Comparison of ENCODE assay signal across 26 cellular contexts in genomic region chr7:79785556-79785955, GRCh38.
"Had no signal": no experiment of that assay in that cellular context is flagged by ENCODE, and none has a peak within 500 bp of the region (broad histone marks: within the 10 kb centered on the region; RNA-seq: fewer than 3 reads in every experiment).

No MANE protein-coding gene starts in this region.

- H3K4me3 ChIP-seq: colonic mucosa, dorsolateral prefrontal cortex, gastrocnemius medialis, lower lobe of right lung, neural progenitor cell, right lobe of liver, skin epidermis, tibial artery had no signal

- H3K4me1 ChIP-seq: colonic mucosa, gastrocnemius medialis, lower lobe of right lung, neural progenitor cell, right lobe of liver, tibial artery had no signal

- ATAC-seq: activated CD8-positive, alpha-beta memory T cell treated with anti-CD3 and anti-CD28 coated beads, Interleukin-2, amount 10 ng/mL, durations not matched to agents 7 days and 5 days; activated CD8-positive, alpha-beta T cell treated with anti-CD3 and anti-CD28 coated beads for 36 hours; activated naive CD8-positive, alpha-beta T cell treated with anti-CD3 and anti-CD28 coated beads, Interleukin-2, amount 50 U/mL, for 24 hours; effector memory CD8-positive, alpha-beta T cell; esophagus mucosa; gastrocnemius medialis; left cardiac atrium; lower lobe of right lung; naive thymus-derived CD4-positive, alpha-beta T cell; right lobe of liver had no signal

- H3K36me3 ChIP-seq: colonic mucosa, gastrocnemius medialis, lower lobe of right lung, neural progenitor cell, right lobe of liver, tibial artery, WERI-Rb-1 had no signal

- H2AFZ ChIP-seq: neural progenitor cell had no signal

- H3K9me3 ChIP-seq: colonic mucosa, gastrocnemius medialis, lower lobe of right lung, right lobe of liver, tibial artery had no signal

- H3K27me3 ChIP-seq: colonic mucosa, dorsolateral prefrontal cortex, gastrocnemius medialis, neural progenitor cell, right lobe of liver, tibial artery had no signal

- H3K4me2 ChIP-seq: neural progenitor cell had no signal

- DNase-seq: activated CD4-positive, alpha-beta T cell treated with anti-CD3 and anti-CD28 coated beads, Interleukin-2, amount 10 ng/mL, durations not matched to agents 7 days and 5 days; activated CD4-positive, CD25-positive, alpha-beta regulatory T cell treated with anti-CD3 and anti-CD28 coated beads, Interleukin-2, amount 50 U/mL, for 72 hours; activated CD8-positive, alpha-beta memory T cell treated with anti-CD3 and anti-CD28 coated beads, Interleukin-2, amount 10 ng/mL, durations not matched to agents 7 days and 5 days; activated CD8-positive, alpha-beta T cell treated with anti-CD3 and anti-CD28 coated beads for 36 hours; activated effector memory CD4-positive, alpha-beta T cell treated with anti-CD3 and anti-CD28 coated beads, Interleukin-2, amount 50 U/mL, for 16 hours; activated naive CD4-positive, alpha-beta T cell treated with anti-CD3 and anti-CD28 coated beads, Interleukin-2, amount 50 U/mL, for 16 hours; activated naive CD8-positive, alpha-beta T cell treated with anti-CD3 and anti-CD28 coated beads, Interleukin-2, amount 50 U/mL, for 24 hours; activated T-cell treated with anti-CD3 and anti-CD28 coated beads for 4 hours; aorta; colonic mucosa; dorsolateral prefrontal cortex; effector memory CD8-positive, alpha-beta T cell; gastrocnemius medialis; hippocampal formation; left cardiac atrium; lower lobe of right lung; naive thymus-derived CD4-positive, alpha-beta T cell; posterior cingulate gyrus; right lobe of liver; stimulated activated CD4-positive, alpha-beta T cell treated with anti-CD3 and anti-CD28 coated beads, Interleukin-1b, Interleukin-23, amount 100 ng/mL, for 48 hours; substantia nigra; tibial artery; WERI-Rb-1 had no signal

- H3K27ac ChIP-seq: colonic mucosa, dorsolateral prefrontal cortex, gastrocnemius medialis, lower lobe of right lung, neural progenitor cell, right lobe of liver, skin epidermis, tibial artery, WERI-Rb-1 had no signal
